ENCODE assay signal across 8 cellular contexts in genomic region chr2:86079981-86080911, GRCh38. TPM values are rescaled to one million over a fixed set of nuclear protein-coding genes. Genes with fewer than 3 reads are reported as not detected.
A peak's percentile ranks its signal among the peaks of the same experiment; 100 is the strongest.
DNase-seq lines count a peak whose midpoint lies in the region; ATAC-seq and TF ChIP-seq lines count a peak whose summit lies in the region.

No MANE protein-coding gene starts in this region.

- no peak overlapping the region for H3K4me2 ChIP-seq in mammary epithelial cell (ENCODE audit: insufficient read depth, low read depth, low read length)

- BruUV-seq in A673 (replicated peaks; lab: Mats Ljungman, UMichigan) = no TSS peak
- no TSS peak for BruUV-seq in mammary epithelial cell (replicated peaks; lab: Mats Ljungman, UMichigan)

- no peaks in the 10 kb centered on the region for H3K79me2 ChIP-seq in mammary epithelial cell (ENCODE audit: insufficient read depth, low read length)

- POLR2A ChIA-PET in A673 (lab: Charles Lee; ENCODE audit: low non-redundant PET) = no interaction called here
- POLR2A ChIA-PET in activated B cell treated with CpG ODN at 0.5 μM for 24 hours (lab: Charles Lee) = interaction anchor here (0.5 to 3.7 kb wide), 7 partner anchors 26 to 1323 kb away, joined by 3 to 36 read pairs (median 5); partner anchors contain the start of genes POLR1A, PTCD3 and ST3GAL5

- H3K4me3 ChIP-seq in A673 (ENCODE audit: low read depth, low read length, poor library complexity, severe bottlenecking) (no peak overlapping the region), mammary epithelial cell (replicated peaks in 1 of 3; ENCODE audit: insufficient read depth in 1 of 3, low read depth in 2 of 3, low read length in 3 of 3) (no peak overlapping the region), kidney epithelial cell (ENCODE audit: low read depth, low read length) (no peak overlapping the region)

- H3K9me3 ChIP-seq in A673 (ENCODE audit: low read depth, low read length, poor library complexity, severe bottlenecking) (no peaks in the 10 kb centered on the region), mammary epithelial cell (replicated peaks; ENCODE audit: insufficient read depth, low read length) (no peaks in the 10 kb centered on the region)

- no peak overlapping the region for H2AFZ ChIP-seq in mammary epithelial cell (ENCODE audit: low read depth, low read length)

- H3K9ac ChIP-seq in mammary epithelial cell (ENCODE audit: insufficient read depth, low read length) = no peak overlapping the region

- H3K4me1 Mint-ChIP-seq in activated B cell treated with CpG ODN at 0.5 μM for 24 hours = peaks cover 35% of the 10 kb centered on the region

- peaks cover 63% of the 10 kb centered on the region for H3K36me3 ChIP-seq in A673 (ENCODE audit: insufficient read depth, low read length, poor library complexity, severe bottlenecking)
- peaks cover 31% of the 10 kb centered on the region for H3K36me3 ChIP-seq in mammary epithelial cell (ENCODE audit: insufficient read depth, low read length)
- H3K36me3 ChIP-seq in kidney epithelial cell (ENCODE audit: control insufficient read depth, insufficient read depth, low read length) = no peaks in the 10 kb centered on the region

- peak overlapping the region; percentile 86 for H3K27ac Mint-ChIP-seq in activated B cell treated with CpG ODN at 0.5 μM for 24 hours

- H3K9me3 Mint-ChIP-seq in activated B cell treated with CpG ODN at 0.5 μM for 24 hours = no peaks in the 10 kb centered on the region

- dilution Hi-C loops in mammary epithelial cell (cut with HindIII; ENCODE audit: low sequenced_read_pairs) = loop anchor here (5.0 kb wide), 1 partner anchor 43 kb away; no protein-coding TSS in a partner anchor

- DNase-seq in A673 (ENCODE audit: low spot score) = peak; percentile 78
- peak; percentile 39 for DNase-seq in NCI-H2107 (lab: John Stamatoyannopoulos, UW)
- DNase-seq in activated B cell treated with CpG ODN at 0.5 μM for 24 hours = peak; percentile 62
- DNase-seq in mammary epithelial cell = peak; percentile 30
- no peak for DNase-seq in kidney epithelial cell (ENCODE audit: low read depth)
- peak; percentile 56 for DNase-seq in stimulated activated CD4-positive, alpha-beta T cell treated with anti-CD3 and anti-CD28 coated beads, Interleukin-2, amount 100 ng/mL, for 4 hours (ENCODE audit: low read depth)

- peak overlapping the region; percentile 28 for H3K4me3 Mint-ChIP-seq in activated B cell treated with CpG ODN at 0.5 μM for 24 hours

- intact Hi-C loops in A673 (cut with micrococcal nuclease; ENCODE audit: unreplicated experiment) (loop anchor here (1.0 to 5.0 kb wide), 4 partner anchors 193 to 443 kb away; partner anchors contain the start of gene ST3GAL5), activated B cell treated with CpG ODN at 0.5 μM for 24 hours (cut with micrococcal nuclease) (loop anchor here (1.0 to 2.0 kb wide), 6 partner anchors 43 to 351 kb away; no protein-coding TSS in a partner anchor), mammary epithelial cell (cut with micrococcal nuclease) (loop anchor here (1.0 to 5.0 kb wide), 3 partner anchors 194 to 353 kb away; no protein-coding TSS in a partner anchor)

- no peaks in the 10 kb centered on the region for H4K20me1 ChIP-seq in mammary epithelial cell (ENCODE audit: insufficient read depth, low read length)

- no peaks in the 10 kb centered on the region for H3K27me3 Mint-ChIP-seq in activated B cell treated with CpG ODN at 0.5 μM for 24 hours

- no peaks in the 10 kb centered on the region for H3K27me3 ChIP-seq in A673 (replicated peaks; ENCODE audit: insufficient read depth, low read depth, low read length, poor library complexity)
- H3K27me3 ChIP-seq in mammary epithelial cell (ENCODE audit: insufficient read depth, low read length) = no peaks in the 10 kb centered on the region
- no peaks in the 10 kb centered on the region for H3K27me3 ChIP-seq in kidney epithelial cell (ENCODE audit: control insufficient read depth, insufficient read depth, low read length)

- 70% methylated on average over 10 of the region's 14 CpGs for WGBS in mammary epithelial cell (ENCODE audit: low coverage, missing lambda C conversion rate)

- H3K4me1 ChIP-seq in A673 (ENCODE audit: insufficient read depth, low read length, poor library complexity, severe bottlenecking) = no peaks in the 10 kb centered on the region
- H3K4me1 ChIP-seq in mammary epithelial cell (ENCODE audit: insufficient read depth, low read length) = no peaks in the 10 kb centered on the region

- H3K27ac ChIP-seq in A673 (ENCODE audit: low read depth, low read length, poor library complexity, severe bottlenecking) (no peak overlapping the region), mammary epithelial cell (ENCODE audit: insufficient read depth, low read depth, low read length) (no peak overlapping the region)

- TF ChIP-seq CTCF in A673 (conservative IDR thresholded peaks at IDR 0.05; ENCODE audit: low read depth, low read length) = peak; percentile 92
- peak; percentile 40 for TF ChIP-seq CTCF in activated B cell treated with CpG ODN at 0.5 μM for 24 hours (IDR thresholded peaks at IDR 0.05)
- TF ChIP-seq CTCF in mammary epithelial cell (conservative IDR thresholded peaks at IDR 0.05 in 1 of 2, IDR thresholded peaks at IDR 0.05 in 1 of 2; ENCODE audit: extremely low read depth in 1 of 2, insufficient read depth in 1 of 2, low read depth in 1 of 2, low read length in 2 of 2) = peak; percentile 70 to 89
- peak; percentile 89 for TF ChIP-seq CTCF in kidney epithelial cell (IDR thresholded peaks at IDR 0.05; ENCODE audit: insufficient read depth, low read length, poor library complexity, severe bottlenecking)

- in situ Hi-C loops in mammary epithelial cell (cut with MboI; ENCODE audit: low sequenced_read_pairs in 2 of 2) = loop anchor here (5.0 kb wide), 1 partner anchor 253 kb away; no protein-coding TSS in a partner anchor

- ATAC-seq in GM18502 (IDR thresholded peaks at IDR 0.05; ENCODE audit: poor library complexity, unreplicated experiment) (peak; percentile 80), HG02938 (IDR thresholded peaks at IDR 0.05; ENCODE audit: unreplicated experiment) (peak; percentile 76), activated B cell treated with CpG ODN at 0.5 μM for 24 hours (ENCODE audit: low read depth) (peak; percentile 78)

- CTCF ChIA-PET in A673 (lab: Charles Lee) (interaction anchor here (1.0 to 3.2 kb wide), 2 partner anchors 191 to 253 kb away, joined by 3 to 41 read pairs; no protein-coding TSS in a partner anchor), activated B cell treated with CpG ODN at 0.5 μM for 24 hours (lab: Charles Lee) (interaction anchor here (0.6 to 9.7 kb wide), 18 partner anchors 9 to 351 kb away, joined by 3 to 236 read pairs (median 3); partner anchors contain the start of genes POLR1A, PTCD3 and ST3GAL5), mammary epithelial cell (lab: Charles Lee; ENCODE audit: low non-redundant PET) (no interaction called here)

- peaks cover 73% of the 10 kb centered on the region for H3K36me3 Mint-ChIP-seq in activated B cell treated with CpG ODN at 0.5 μM for 24 hours (ENCODE audit: low read depth)

RNA-seq across cellular contexts. Expression of gene POLR1A, which starts 25.4 kb away (rescaled TPM):
- 70.8 and 81.2 TPM in 2 replicates for total RNA-seq in A673 (2021)
- total RNA-seq in activated B cell treated with CpG ODN at 0.5 μM for 24 hours = 47.8 and 53.4 TPM in 2 replicates
- 10 to 100 TPM; 35.7 to 49.4 TPM for total RNA-seq in mammary epithelial cell
- 12.0 TPM for polyA plus RNA-seq in mammary epithelial cell
- 46.3 TPM for polyA minus RNA-seq in mammary epithelial cell
- 33.7 and 36.8 TPM in 2 replicates for total RNA-seq in kidney epithelial cell

RNA-seq across cellular contexts. Expression of gene PTCD3, which starts 25.8 kb away (rescaled TPM):
- total RNA-seq in A673 (2021) = 148 and 159 TPM in 2 replicates
- total RNA-seq in activated B cell treated with CpG ODN at 0.5 μM for 24 hours = 135 and 148 TPM in 2 replicates
- 100 to 1,000 TPM in 1 of 2 donors, 10 to 100 TPM in 1; 88.3 to 112 TPM for total RNA-seq in mammary epithelial cell
- polyA plus RNA-seq in mammary epithelial cell = 34.9 TPM
- 42.2 TPM for polyA minus RNA-seq in mammary epithelial cell
- 48.9 and 66.1 TPM in 2 replicates for total RNA-seq in kidney epithelial cell

Comparison
In these comparisons a context has a peak if more than half of its experiments do, and no peak if none do; other contexts are left out.
1. CTCF ChIP-seq: peak in every context shown above with its lines; median percentile 92 in A673; 89 in kidney epithelial cell; 80 in mammary epithelial cell; 40 in activated B cell treated with CpG ODN at 0.5 μM for 24 hours.